In genomic region chr1:74199504-74199903, GRCh38 we compare ENCODE assay signal across 1 cellular context.
TF ChIP-seq lines count a peak whose summit lies in the region.

No MANE protein-coding gene starts in this region.

TF ChIP-seq in K562, 482 proteins besides CTCF, POLR2A, EP300 and RAD21 (continued from another document):
- TF ChIP-seq MGA (IDR thresholded peaks at IDR 0.05) (0 out of 2 replicates have a peak, but pooled peaks have one; percentile 7), FOXM1 (IDR thresholded peaks at IDR 0.05; ENCODE audit: low read depth) (no peak), FOXM1 (CRISPR knock-in tag; IDR thresholded peaks at IDR 0.05; ENCODE audit: low read depth) (no peak), MIER1 (IDR thresholded peaks at IDR 0.05; ENCODE audit: low read depth) (no peak)
